8 cellular contexts compared by ENCODE assay signal in the genomic region with DNA sequence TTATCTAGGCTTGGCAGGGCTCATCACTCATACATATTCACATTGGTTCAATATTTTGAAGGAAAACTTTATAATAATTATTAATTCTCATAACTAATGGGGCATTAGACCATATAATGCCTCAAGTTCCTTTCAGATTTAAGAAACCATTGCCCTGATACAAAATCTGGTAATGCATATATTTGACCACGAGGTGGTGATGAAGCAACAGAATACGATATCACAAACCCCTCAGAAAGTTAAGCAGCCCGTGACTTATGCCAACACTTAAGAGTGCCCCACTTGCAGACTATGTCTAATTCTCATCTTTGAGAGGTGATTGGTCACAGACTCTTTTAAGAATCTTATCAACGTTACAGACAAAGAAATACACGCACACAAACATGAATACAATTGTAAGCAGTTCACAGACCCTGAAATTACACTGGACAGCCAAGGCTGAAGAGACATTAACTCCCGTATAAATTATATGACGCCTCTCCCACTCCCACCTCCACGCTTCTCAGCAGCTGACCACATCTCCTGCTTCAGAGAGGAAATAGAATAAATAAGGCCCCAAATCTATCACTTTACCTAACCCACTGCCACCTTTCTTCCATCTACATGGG. TPM values are rescaled to one million over a fixed set of nuclear protein-coding genes. Genes with fewer than 3 reads are reported as not detected.
DNase-seq lines count a peak whose midpoint lies in the region; ATAC-seq and TF ChIP-seq lines count a peak whose summit lies in the region.

No MANE protein-coding gene starts in this region.

- intact Hi-C loops in activated CD8-positive, alpha-beta T cell treated with anti-CD3 and anti-CD28 coated beads for 36 hours (cut with micrococcal nuclease) = loop anchor here (2.0 to 5.0 kb wide), 4 partner anchors 137 to 431 kb away; partner anchors contain the start of gene TRABD2A

- H3K4me1 Mint-ChIP-seq in activated CD8-positive, alpha-beta T cell treated with anti-CD3 and anti-CD28 coated beads for 36 hours (ENCODE audit: low read depth) = peaks cover 15% of the 10 kb centered on the region

- H3K4me3 Mint-ChIP-seq in activated CD8-positive, alpha-beta T cell treated with anti-CD3 and anti-CD28 coated beads for 36 hours = no peak overlapping the region

- peak; percentile 74 for TF ChIP-seq CTCF in activated CD8-positive, alpha-beta T cell treated with anti-CD3 and anti-CD28 coated beads for 36 hours (IDR thresholded peaks at IDR 0.05)

- CTCF ChIA-PET in activated CD8-positive, alpha-beta T cell treated with anti-CD3 and anti-CD28 coated beads for 36 hours (lab: Charles Lee) = interaction anchor here (1.0 kb wide), 1 partner anchor 430 kb away, joined by 3 read pairs; no protein-coding TSS in a partner anchor

- H3K9me3 Mint-ChIP-seq in activated CD8-positive, alpha-beta T cell treated with anti-CD3 and anti-CD28 coated beads for 36 hours = no peaks in the 10 kb centered on the region

- POLR2A ChIA-PET in activated CD8-positive, alpha-beta T cell treated with anti-CD3 and anti-CD28 coated beads for 36 hours (lab: Charles Lee) = no interaction called here

- ATAC-seq in GM18907 (IDR thresholded peaks at IDR 0.05; ENCODE audit: unreplicated experiment) (peak; percentile 88), HG03175 (IDR thresholded peaks at IDR 0.05; ENCODE audit: unreplicated experiment) (peak; percentile 83)
- peak; percentile 99 for ATAC-seq in activated CD8-positive, alpha-beta T cell treated with anti-CD3 and anti-CD28 coated beads for 36 hours

- DNase-seq in D341Med (ENCODE audit: low spot score) (peak; percentile 47), NCI-H446 treated with DMSO at 0.1 percent for 48 hours (lab: John Stamatoyannopoulos, UW) (peak; percentile 9), foreskin melanocyte (peak; percentile 52), pons (ENCODE audit: low spot score) (peak; percentile 78), ecto neural progenitor cell (ENCODE audit: low spot score) (no peak)
- DNase-seq in activated CD8-positive, alpha-beta T cell treated with anti-CD3 and anti-CD28 coated beads for 36 hours = peak; percentile 37

- H3K27ac Mint-ChIP-seq in activated CD8-positive, alpha-beta T cell treated with anti-CD3 and anti-CD28 coated beads for 36 hours = no peak overlapping the region

- H3K36me3 Mint-ChIP-seq in activated CD8-positive, alpha-beta T cell treated with anti-CD3 and anti-CD28 coated beads for 36 hours (ENCODE audit: low read depth) = no peaks in the 10 kb centered on the region

- H3K27me3 Mint-ChIP-seq in activated CD8-positive, alpha-beta T cell treated with anti-CD3 and anti-CD28 coated beads for 36 hours = no peaks in the 10 kb centered on the region

RNA-seq across cellular contexts. Expression of gene DNAH6, which starts 20.7 kb away (rescaled TPM):
- total RNA-seq in activated CD8-positive, alpha-beta T cell treated with anti-CD3 and anti-CD28 coated beads for 36 hours = 1 to 10 TPM in 1 of 2 experiments, under 1 TPM in 1; 0.90 to 1.3 TPM

RNA-seq across cellular contexts. Expression of gene SUCLG1, which starts 36.6 kb away (rescaled TPM):
- 10 to 100 TPM; 69.0 to 69.1 TPM for total RNA-seq in activated CD8-positive, alpha-beta T cell treated with anti-CD3 and anti-CD28 coated beads for 36 hours
